1 cellular context compared by ENCODE assay signal in the genomic region with DNA sequence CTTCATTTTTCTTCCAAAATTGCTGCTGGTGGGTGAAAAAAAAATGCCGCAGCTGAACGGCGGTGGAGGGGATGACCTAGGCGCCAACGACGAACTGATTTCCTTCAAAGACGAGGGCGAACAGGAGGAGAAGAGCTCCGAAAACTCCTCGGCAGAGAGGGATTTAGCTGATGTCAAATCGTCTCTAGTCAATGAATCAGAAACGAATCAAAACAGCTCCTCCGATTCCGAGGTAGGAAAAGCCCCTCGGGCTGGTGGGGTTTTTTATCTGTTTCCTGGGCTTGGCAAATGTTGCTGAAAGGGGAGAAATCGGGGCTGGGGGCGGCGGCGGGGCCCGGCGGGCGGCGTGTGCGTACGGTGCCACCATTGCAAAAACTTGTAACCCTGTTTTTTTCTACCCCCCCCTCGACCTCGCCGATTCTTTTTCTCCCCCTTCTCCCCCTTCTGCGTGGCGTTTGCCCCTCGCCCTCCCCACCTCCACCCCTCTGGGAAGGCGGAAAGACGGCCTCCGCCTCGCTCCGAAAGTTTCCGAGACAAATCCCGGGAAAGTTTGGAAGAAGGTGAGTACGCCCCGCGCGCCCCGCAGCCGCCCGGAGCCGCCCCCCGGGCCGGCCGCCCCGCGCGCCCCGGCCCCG.
TF ChIP-seq lines count a peak whose summit lies in the region.

No MANE protein-coding gene starts in this region.

TF ChIP-seq in neural cell, 6 proteins besides CTCF, POLR2A, EP300 and RAD21 (continued from another document):
- TF ChIP-seq, protein P1, sequence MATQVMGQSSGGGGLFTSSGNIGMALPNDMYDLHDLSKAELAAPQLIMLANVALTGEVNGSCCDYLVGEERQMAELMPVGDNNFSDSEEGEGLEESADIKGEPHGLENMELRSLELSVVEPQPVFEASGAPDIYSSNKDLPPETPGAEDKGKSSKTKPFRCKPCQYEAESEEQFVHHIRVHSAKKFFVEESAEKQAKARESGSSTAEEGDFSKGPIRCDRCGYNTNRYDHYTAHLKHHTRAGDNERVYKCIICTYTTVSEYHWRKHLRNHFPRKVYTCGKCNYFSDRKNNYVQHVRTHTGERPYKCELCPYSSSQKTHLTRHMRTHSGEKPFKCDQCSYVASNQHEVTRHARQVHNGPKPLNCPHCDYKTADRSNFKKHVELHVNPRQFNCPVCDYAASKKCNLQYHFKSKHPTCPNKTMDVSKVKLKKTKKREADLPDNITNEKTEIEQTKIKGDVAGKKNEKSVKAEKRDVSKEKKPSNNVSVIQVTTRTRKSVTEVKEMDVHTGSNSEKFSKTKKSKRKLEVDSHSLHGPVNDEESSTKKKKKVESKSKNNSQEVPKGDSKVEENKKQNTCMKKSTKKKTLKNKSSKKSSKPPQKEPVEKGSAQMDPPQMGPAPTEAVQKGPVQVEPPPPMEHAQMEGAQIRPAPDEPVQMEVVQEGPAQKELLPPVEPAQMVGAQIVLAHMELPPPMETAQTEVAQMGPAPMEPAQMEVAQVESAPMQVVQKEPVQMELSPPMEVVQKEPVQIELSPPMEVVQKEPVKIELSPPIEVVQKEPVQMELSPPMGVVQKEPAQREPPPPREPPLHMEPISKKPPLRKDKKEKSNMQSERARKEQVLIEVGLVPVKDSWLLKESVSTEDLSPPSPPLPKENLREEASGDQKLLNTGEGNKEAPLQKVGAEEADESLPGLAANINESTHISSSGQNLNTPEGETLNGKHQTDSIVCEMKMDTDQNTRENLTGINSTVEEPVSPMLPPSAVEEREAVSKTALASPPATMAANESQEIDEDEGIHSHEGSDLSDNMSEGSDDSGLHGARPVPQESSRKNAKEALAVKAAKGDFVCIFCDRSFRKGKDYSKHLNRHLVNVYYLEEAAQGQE (IDR thresholded peaks at IDR 0.05; ENCODE audit: borderline replicate concordance), result no peak
- TF ChIP-seq POLR2AphosphoS5 (IDR thresholded peaks at IDR 0.05), result peak; percentile 45
